8 cellular contexts compared by ENCODE assay signal in genomic region chr18:58781627-58782194, GRCh38.
DNase-seq lines count a peak whose midpoint lies in the region; ATAC-seq and TF ChIP-seq lines count a peak whose summit lies in the region.

No MANE protein-coding gene starts in this region.

- peak; percentile 75 for TF ChIP-seq CTCF in GM13976 (IDR thresholded peaks at IDR 0.05; ENCODE audit: borderline replicate concordance, control extremely low read depth, extremely low read depth, insufficient read depth, missing control alignments)

- ATAC-seq in HG03103 (IDR thresholded peaks at IDR 0.05; ENCODE audit: low read depth, unreplicated experiment) (peak; percentile 84), left colon (peak; percentile 77), GM18520 (IDR thresholded peaks at IDR 0.05; ENCODE audit: unreplicated experiment) (no peak)

- in situ Hi-C loops in GM13976 (cut with MboI; ENCODE audit: low sequenced_read_pairs, unreplicated experiment) = no loop called here

- DNase-seq in GM13976 (ENCODE audit: low spot score) = peak; percentile 78
- peak; percentile 45 for DNase-seq in NCI-H446 treated with DMSO at 0.1 percent for 48 hours (lab: John Stamatoyannopoulos, UW)
- peak; percentile 66 for DNase-seq in activated CD4-positive, CD25-positive, alpha-beta regulatory T cell treated with anti-CD3 and anti-CD28 coated beads, Interleukin-2, amount 50 U/mL, for 72 hours
- DNase-seq in cerebellar cortex (ENCODE audit: low spot score) = peak; percentile 90
- peak; percentile 62 to 70 for DNase-seq in left colon
- DNase-seq in stimulated activated CD4-positive, alpha-beta T cell treated with anti-CD3 and anti-CD28 coated beads, Interleukin-4, amount 100 ng/mL, for 24 hours = peak; percentile 75

- intact Hi-C loops in left colon (cut with DNase I, micrococcal nuclease) = loop anchor here (5.0 kb wide), 2 partner anchors 276 to 286 kb away; no protein-coding TSS in a partner anchor
